Comparison of ENCODE assay signal across 9 cellular contexts in the genomic region with DNA sequence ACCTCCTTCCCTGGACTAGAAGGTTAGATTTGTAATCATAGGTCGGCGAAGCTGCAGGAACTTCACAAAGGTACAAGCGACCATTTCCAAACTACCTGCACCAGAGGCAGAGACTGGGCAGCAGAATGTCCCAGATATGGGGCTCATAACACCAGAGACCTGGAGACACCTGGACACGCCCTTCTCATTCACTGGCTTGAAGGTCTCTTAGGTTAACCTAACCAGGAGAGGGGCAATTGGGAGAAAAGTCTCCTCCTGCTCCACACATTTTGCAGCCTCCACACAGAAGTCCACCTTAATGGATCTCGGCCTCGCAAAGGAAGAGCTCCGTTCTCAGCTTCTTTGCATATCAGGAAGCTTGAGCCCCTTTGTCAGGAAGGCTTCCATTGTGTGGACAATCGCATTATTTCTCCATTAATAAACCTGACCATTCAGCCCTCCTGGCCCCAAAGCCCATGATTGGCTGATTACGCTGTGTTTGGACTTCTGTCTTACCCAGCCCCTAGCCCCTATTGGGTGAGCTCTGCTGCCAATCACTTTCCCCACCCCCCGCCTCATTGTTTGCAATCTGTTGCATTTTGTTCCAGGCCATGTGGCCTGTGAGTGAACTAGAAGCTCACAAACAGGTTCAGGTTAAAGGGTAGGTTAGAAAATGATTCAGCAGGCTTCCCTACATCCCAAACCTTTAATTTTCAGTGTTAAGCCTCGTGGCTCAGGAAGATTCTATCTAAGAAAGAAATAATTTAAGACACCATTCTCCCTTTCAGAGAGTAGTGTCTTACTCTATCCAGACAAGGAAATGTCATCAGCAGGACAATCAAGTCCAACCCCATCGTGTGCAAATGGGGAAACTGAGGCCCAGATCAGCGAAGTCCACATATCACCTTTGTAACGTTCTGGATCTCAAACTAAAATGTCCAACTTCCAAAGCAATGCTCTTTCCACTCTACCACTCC. TPM values are rescaled to one million over a fixed set of nuclear protein-coding genes. Genes with fewer than 3 reads are reported as not detected.
DNase-seq lines count a peak whose midpoint lies in the region; ATAC-seq, FAIRE-seq and TF ChIP-seq lines count a peak whose summit lies in the region.
"Had no signal": no experiment of that assay in that cellular context is flagged by ENCODE, and none has a peak within 500 bp of the region (broad histone marks: within the 10 kb centered on the region; RNA-seq: fewer than 3 reads in every experiment).

No MANE protein-coding gene starts in this region.

- H3K36me3 ChIP-seq in endodermal cell (ENCODE audit: control insufficient read depth, insufficient read depth, low read length) (peaks cover 8% of the 10 kb centered on the region), pancreas (no peaks in the 10 kb centered on the region)

- H3K27ac ChIP-seq in endodermal cell (ENCODE audit: low read depth, low read length) (peak overlapping the region; percentile 98), pancreas (peak overlapping the region in 1 of 4 donors; percentile 8)
- H3K27ac ChIP-seq: HL-60 had no signal

- H3K4me1 Mint-ChIP-seq in endodermal cell (peaks cover 44% of the 10 kb centered on the region), T-helper 17 cell (peaks cover 4% of the 10 kb centered on the region)
- no peaks in the 10 kb centered on the region for H3K4me1 Mint-ChIP-seq in activated naive CD8-positive, alpha-beta T cell treated with anti-CD3 and anti-CD28 coated beads for 36 hours

- FAIRE-seq in pancreas (lab: Jason Lieb, UNC) = no peak

- H3K4me3 Mint-ChIP-seq in endodermal cell (peak overlapping the region; percentile 80), T-helper 17 cell (no peak overlapping the region)
- no peak overlapping the region for H3K4me3 Mint-ChIP-seq in activated naive CD8-positive, alpha-beta T cell treated with anti-CD3 and anti-CD28 coated beads for 36 hours

- TF ChIP-seq CTCF in GM20000 (IDR thresholded peaks at IDR 0.05; ENCODE audit: extremely low read depth, missing control alignments) (no peak), endodermal cell (conservative IDR thresholded peaks at IDR 0.05) (no peak), pancreas (IDR thresholded peaks at IDR 0.05) (no peak)

- H3K4me1 ChIP-seq in endodermal cell (ENCODE audit: control insufficient read depth, insufficient read depth, low read length) (peaks cover 23% of the 10 kb centered on the region), pancreas (peaks cover 0 to 14% (median 0%) of the 10 kb centered on the region in 3 donors)

- H3K9ac ChIP-seq in endodermal cell (ENCODE audit: extremely low read depth, low read length, poor library complexity, severe bottlenecking) = peak overlapping the region; percentile 31

- H3K9me3 Mint-ChIP-seq in endodermal cell = no peaks in the 10 kb centered on the region
- no peaks in the 10 kb centered on the region for H3K9me3 Mint-ChIP-seq in activated naive CD8-positive, alpha-beta T cell treated with anti-CD3 and anti-CD28 coated beads for 36 hours

- H3K27me3 Mint-ChIP-seq in endodermal cell (ENCODE audit: insufficient read depth) (peaks cover 23% of the 10 kb centered on the region), T-helper 17 cell (peaks cover 53% of the 10 kb centered on the region)
- H3K27me3 Mint-ChIP-seq in activated naive CD8-positive, alpha-beta T cell treated with anti-CD3 and anti-CD28 coated beads for 36 hours = peaks cover 63% of the 10 kb centered on the region

- DNase-seq in GM20000 (ENCODE audit: low spot score) (peak; percentile 61), NCI-H345 treated with DMSO at 0.1 percent for 48 hours (lab: John Stamatoyannopoulos, UW; ENCODE audit: unreplicated experiment) (peak; percentile 27), endodermal cell (peak; percentile 96), pancreas (peak; percentile 70 to 92 (median 82)), T-helper 17 cell (no peak)
- no peak for DNase-seq in activated naive CD8-positive, alpha-beta T cell treated with anti-CD3 and anti-CD28 coated beads for 36 hours
- DNase-seq in stimulated activated CD4-positive, alpha-beta T cell treated with anti-CD3 and anti-CD28 coated beads, Interleukin-12 subunit alpha, Interleukin-12 subunit beta, amount 100 ng/mL, for 4 hours = no peak

- H3K9me3 ChIP-seq in endodermal cell (ENCODE audit: control insufficient read depth, low read length) (no peaks in the 10 kb centered on the region), pancreas (no peaks in the 10 kb centered on the region), T-helper 17 cell (ENCODE audit: control insufficient read depth, low read length, poor library complexity, severe bottlenecking) (no peaks in the 10 kb centered on the region)

- H3K27ac Mint-ChIP-seq in endodermal cell = peak overlapping the region; percentile 96
- no peak overlapping the region for H3K27ac Mint-ChIP-seq in T-helper 17 cell
- H3K27ac Mint-ChIP-seq in activated naive CD8-positive, alpha-beta T cell treated with anti-CD3 and anti-CD28 coated beads for 36 hours = no peak overlapping the region

- H3K27me3 ChIP-seq in endodermal cell (ENCODE audit: control insufficient read depth, insufficient read depth, low read length, poor library complexity, severe bottlenecking) (peaks cover 17% of the 10 kb centered on the region), pancreas (no peaks in the 10 kb centered on the region)

- intact Hi-C loops in pancreas (cut with DNase I) = no loop called here

- peak overlapping the region; percentile 84 for H3K4me3 ChIP-seq in endodermal cell (ENCODE audit: low read length)
- H3K4me3 ChIP-seq in pancreas = no peak overlapping the region

- WGBS in endodermal cell (ENCODE audit: insufficient coverage in 1 of 2, insufficient read length in 1 of 2), 2 experiments = 16 to 20% methylated on average over 13 to 14 of the region's 14 CpGs
- WGBS in pancreas, 2 donors = 36 to 39% methylated on average over 14 of the region's 14 CpGs

- peak; percentile 48 to 68 (median 59) for ATAC-seq in pancreas
- ATAC-seq in T-helper 17 cell = no peak
- no peak for ATAC-seq in HG03280 (IDR thresholded peaks at IDR 0.05; ENCODE audit: unreplicated experiment)

- peaks cover 16% of the 10 kb centered on the region for H3K36me3 Mint-ChIP-seq in endodermal cell (ENCODE audit: low read depth)
- no peaks in the 10 kb centered on the region for H3K36me3 Mint-ChIP-seq in T-helper 17 cell (ENCODE audit: low read depth)
- H3K36me3 Mint-ChIP-seq in activated naive CD8-positive, alpha-beta T cell treated with anti-CD3 and anti-CD28 coated beads for 36 hours = no peaks in the 10 kb centered on the region

RNA-seq across cellular contexts. Expression of a gene that starts 2.8 kb away (rescaled TPM):
- total RNA-seq in endodermal cell (10 to 100 TPM; 35.0 to 39.5 TPM), pancreas (10 to 100 TPM in 2 of 6 donors, 1 to 10 TPM in 4; 3.4 to 17.9 (median 7.2) TPM), T-helper 17 cell (1 to 10 TPM in 1 of 2 donors, under 1 TPM in 1; 0.68 to 1.2 TPM)
- polyA plus RNA-seq in endodermal cell (2013, experiment 1 of 2) = 44.2 TPM
- polyA plus RNA-seq in endodermal cell (2013, experiment 2 of 2) = 38.5 TPM
- polyA plus RNA-seq in pancreas = 1 to 10 TPM; 1.4 to 3.0 TPM
- total RNA-seq in activated naive CD8-positive, alpha-beta T cell treated with anti-CD3 and anti-CD28 coated beads for 36 hours = under 1 TPM; 0.08 to 0.20 TPM

RNA-seq across cellular contexts. Expression of a gene that starts 15.6 kb away (rescaled TPM):
- total RNA-seq in endodermal cell (10 to 100 TPM; 26.2 to 35.1 TPM), pancreas (10 to 100 TPM in 5 of 6 donors, 1 to 10 TPM in 1; 9.9 to 14.5 (median 12.1) TPM), T-helper 17 cell (1 to 10 TPM; 9.5 to 9.8 TPM)
- polyA plus RNA-seq in endodermal cell (2013, experiment 1 of 2) = 36.7 TPM
- polyA plus RNA-seq in endodermal cell (2013, experiment 2 of 2) = 39.1 TPM
- 10 to 100 TPM; 14.3 to 17.7 TPM for polyA plus RNA-seq in pancreas
- 10 to 100 TPM; 42.3 to 44.0 TPM for total RNA-seq in activated naive CD8-positive, alpha-beta T cell treated with anti-CD3 and anti-CD28 coated beads for 36 hours

RNA-seq across cellular contexts. Expression of a gene that starts 56.0 kb away (rescaled TPM):
- total RNA-seq in endodermal cell (1 to 10 TPM; 6.3 to 8.5 TPM), pancreas (1 to 10 TPM in 1 of 6 donors, under 1 TPM in 4, not detected in 1; 0.16 to 1.0 (median 0.34) TPM), T-helper 17 cell (1 to 10 TPM; 4.6 to 5.5 TPM)
- 20.2 TPM for polyA plus RNA-seq in endodermal cell (2013, experiment 1 of 2)
- 21.5 TPM for polyA plus RNA-seq in endodermal cell (2013, experiment 2 of 2)
- under 1 TPM; 0.68 to 0.96 TPM for polyA plus RNA-seq in pancreas
- 10 to 100 TPM; 20.2 to 22.3 TPM for total RNA-seq in activated naive CD8-positive, alpha-beta T cell treated with anti-CD3 and anti-CD28 coated beads for 36 hours

Comparison
In these comparisons a context has a peak if more than half of its experiments do, and no peak if none do; other contexts are left out.
1. DNase-seq: peak in GM20000 (single experiment), NCI-H345 treated with DMSO at 0.1 percent for 48 hours (single experiment), endodermal cell (single experiment) and pancreas (6 of 6); none in T-helper 17 cell (0 of 3), activated naive CD8-positive, alpha-beta T cell treated with anti-CD3 and anti-CD28 coated beads for 36 hours (single experiment) and stimulated activated CD4-positive, alpha-beta T cell treated with anti-CD3 and anti-CD28 coated beads, Interleukin-12 subunit alpha, Interleukin-12 subunit beta, amount 100 ng/mL, for 4 hours (single experiment).
2. ATAC-seq: peak in pancreas (4 of 4); none in T-helper 17 cell (single experiment) and HG03280 (single experiment).